In the genomic region with DNA sequence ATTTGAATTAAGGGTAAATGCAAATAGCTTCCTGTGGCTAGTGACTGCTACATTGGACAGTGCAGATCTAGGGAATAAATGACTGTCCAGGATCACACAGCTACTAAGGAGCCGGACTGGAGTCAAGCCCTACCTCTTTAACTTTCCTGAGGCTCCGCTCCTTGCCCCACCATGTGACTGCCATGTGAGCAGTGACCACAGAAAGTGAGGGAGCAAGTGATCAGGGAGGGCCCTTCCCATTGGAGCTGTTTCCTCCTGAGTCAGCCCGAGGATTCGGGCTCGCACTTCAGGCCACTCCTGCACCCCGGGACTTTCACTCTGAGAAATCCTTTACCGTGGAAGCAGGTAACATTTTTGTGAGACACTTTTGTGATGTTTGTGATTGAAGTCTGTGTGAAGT, we compare ENCODE assay signal across 21 cellular contexts.
A peak's percentile ranks its signal among the peaks of the same experiment; 100 is the strongest.
DNase-seq lines count a peak whose midpoint lies in the region; ATAC-seq and TF ChIP-seq lines count a peak whose summit lies in the region.
"Had no signal": no experiment of that assay in that cellular context is flagged by ENCODE, and none has a peak within 500 bp of the region (broad histone marks: within the 10 kb centered on the region; RNA-seq: fewer than 3 reads in every experiment).

No MANE protein-coding gene starts in this region.

- TF ChIP-seq EP300 in transverse colon (IDR thresholded peaks at IDR 0.05; ENCODE audit: low read depth): no peak

- no peak overlapping the region for H3K4me3 ChIP-seq in transverse colon

- ATAC-seq in GM19351 (IDR thresholded peaks at IDR 0.05; ENCODE audit: unreplicated experiment) (no peak), GM21381 (IDR thresholded peaks at IDR 0.05; ENCODE audit: unreplicated experiment) (no peak)

- no peaks in the 10 kb centered on the region for H3K36me3 ChIP-seq in transverse colon
- H3K36me3 ChIP-seq: BE2C had no signal

- in situ Hi-C loops in SK-MEL-5 (cut with HindIII; ENCODE audit: low pct_unique_long_range_greater_than_20kb, low sequenced_read_pairs): no loop called here
- in situ Hi-C loops in transverse colon (cut with MboI; ENCODE audit: low pct_ligation_motif_present in 1 of 4, low pct_unique_long_range_greater_than_20kb in 1 of 4, low sequenced_read_pairs in 3 of 4): no loop called here

- TF ChIP-seq POLR2A in transverse colon (IDR thresholded peaks at IDR 0.05): no peak

- peak overlapping the region in 3 of 4 donors; percentile 24 to 55 (median 25) for H3K27ac ChIP-seq in transverse colon
- H3K27ac ChIP-seq: RWPE1 had no signal

- DNase-seq in Daoy (ENCODE audit: low read depth) (peak; percentile 33), SK-MEL-5 (ENCODE audit: low read depth, low spot score) (peak; percentile 44), kidney tubule cell (ENCODE audit: low spot score) (peak; percentile 17), transverse colon (no peak), NCI-H2029 treated with DMSO at 0.1 percent for 48 hours (lab: John Stamatoyannopoulos, UW) (no peak)
- DNase-seq: ACHN; BE2C; Calu3; CD4-positive, alpha-beta memory T cell; DMS53; GOT3; MV-4-11; NCI-H1417 treated with DMSO at 0.1 percent for 48 hours; NCI-H1930; NCI-H2171; NCI-H446 treated with DMSO at 0.1 percent for 48 hours; NCI-H748 treated with DMSO at 0.1 percent for 48 hours; OCI-M1 had no signal

- H3K9me3 ChIP-seq in transverse colon: no peaks in the 10 kb centered on the region
- H3K9me3 ChIP-seq: BE2C had no signal

- 60 to 90% methylated on average over 1 to 7 of the region's 7 CpGs for WGBS in transverse colon (ENCODE audit: low coverage in 1 of 2), 2 donors

- peaks cover 0 to 25% (median 10%) of the 10 kb centered on the region in 4 donors for H3K4me1 ChIP-seq in transverse colon
- H3K4me1 ChIP-seq: BE2C had no signal

- TF ChIP-seq CTCF in transverse colon (IDR thresholded peaks at IDR 0.05): no peak

- intact Hi-C loops in transverse colon (cut with DNase I; ENCODE audit: low total_unique reads): no loop called here

- no peaks in the 10 kb centered on the region for H3K27me3 ChIP-seq in transverse colon
- H3K27me3 ChIP-seq: BE2C had no signal

Comparison
In these comparisons a context has a peak if more than half of its experiments do, and no peak if none do; other contexts are left out.
1. DNase-seq: peak in Daoy (single experiment), SK-MEL-5 (single experiment) and kidney tubule cell (single experiment); none in transverse colon (single experiment) and NCI-H2029 treated with DMSO at 0.1 percent for 48 hours (single experiment).